In genomic region chr7:90445633-90446032, GRCh38 we compare ENCODE assay signal across 37 cellular contexts. TPM values are rescaled to one million over a fixed set of nuclear protein-coding genes. Genes with fewer than 3 reads are reported as not detected.
"Had no signal": no experiment of that assay in that cellular context is flagged by ENCODE, and none has a peak within 500 bp of the region (broad histone marks: within the 10 kb centered on the region; RNA-seq: fewer than 3 reads in every experiment).

No MANE protein-coding gene starts in this region.

- H2AFZ ChIP-seq: PC-9 had no signal

- H3K9ac ChIP-seq: KMS-11 had no signal

- H3K4me2 ChIP-seq: KMS-11, PC-9 had no signal

- H3K27me3 ChIP-seq: MG63, SJCRH30 had no signal

- H3K36me3 ChIP-seq: MG63, SJCRH30 had no signal

- ATAC-seq: Panc1, Right ventricle myocardium inferior, T-cell had no signal

- H3K27ac ChIP-seq: KMS-11, PC-9, RWPE1, SJCRH30, SK-N-MC had no signal

- H3K9me3 ChIP-seq: MG63, SJCRH30 had no signal

- H3K4me3 ChIP-seq: MG63, PC-9, SJCRH30, SK-N-MC had no signal

- DNase-seq: Kasumi-1, MG63, NCI-H1048, NCI-H1092 treated with DMSO at 0.1 percent for 48 hours, NCI-H1105 treated with DMSO at 0.1 percent for 48 hours, NCI-H1436, NCI-H146, NCI-H1694, NCI-H187, NCI-H1930, NCI-H2029 treated with DMSO at 0.1 percent for 48 hours, NCI-H2081 treated with DMSO at 0.1 percent for 48 hours, NCI-H2107, NCI-H2171 treated with DMSO at 0.1 percent for 48 hours, NCI-H2227 treated with DMSO at 0.1 percent for 48 hours, NCI-H345, NCI-H446, NCI-H510A treated with DMSO at 0.1 percent for 48 hours, NCI-H524 treated with DMSO at 0.1 percent for 48 hours, NCI-H526 treated with DMSO at 0.1 percent for 48 hours, NCI-H774, PC-9, SHP77, SIG-M5, T-cell had no signal

RNA-seq across cellular contexts. Expression of gene PTTG1IP2, which starts 23.8 kb away (rescaled TPM):
- total RNA-seq: M059J; NCI-H460; OCI-LY7; PC-9; Right ventricle myocardium inferior; RPMI7951; SJCRH30; SK-MEL-5; T-cell; T-helper 1 cell treated with Interleukin-12 subunit alpha and Interleukin-12 subunit beta and Interleukin-4 antibody, amounts not matched to agents 30 ng/mL and 1 ng/mL, for 36 hours had no signal
